Comparison of ENCODE assay signal across 1 cellular context in genomic region chr15:75961332-75961731, GRCh38.
TF ChIP-seq lines count a peak whose summit lies in the region.

No MANE protein-coding gene starts in this region.

TF ChIP-seq in HepG2, 621 proteins besides CTCF, POLR2A, EP300 and RAD21 (continued from another document and continues in another):
- no peak for TF ChIP-seq ZNF740 (CRISPR knock-in tag; IDR thresholded peaks at IDR 0.05)
- no peak for TF ChIP-seq ZNF574 (CRISPR knock-in tag; IDR thresholded peaks at IDR 0.05)
- peak; percentile 54 for TF ChIP-seq NR2F6 (IDR thresholded peaks at IDR 0.05)
- TF ChIP-seq NR2F6 (CRISPR knock-in tag; IDR thresholded peaks at IDR 0.05): no peak
- peak; percentile 78 for TF ChIP-seq TBX3 (IDR thresholded peaks at IDR 0.05; ENCODE audit: borderline replicate concordance)
- TF ChIP-seq FOXJ3 (CRISPR knock-in tag; IDR thresholded peaks at IDR 0.05; ENCODE audit: borderline replicate concordance): 0 out of 2 replicates have a peak, but pooled peaks have one; percentile 16
- TF ChIP-seq NFIC (IDR thresholded peaks at IDR 0.05; ENCODE audit: low read length): 0 out of 2 replicates have a peak, but pooled peaks have one; percentile 40
- TF ChIP-seq CEBPG (CRISPR knock-in tag; IDR thresholded peaks at IDR 0.05): peak; percentile 62; the same call in 1 of the 2 replicates
- no peak for TF ChIP-seq AKNA (CRISPR knock-in tag; IDR thresholded peaks at IDR 0.05; ENCODE audit: borderline replicate concordance)
- no peak for TF ChIP-seq ZNF331 (CRISPR knock-in tag; IDR thresholded peaks at IDR 0.05)
- peak; percentile 44; the same call in 1 of the 2 replicates for TF ChIP-seq FOXA1 (IDR thresholded peaks at IDR 0.05)
- peak; percentile 63 for TF ChIP-seq FOXA1 (CRISPR knock-in tag; IDR thresholded peaks at IDR 0.05)
- peak; percentile 92 for TF ChIP-seq RERE (CRISPR knock-in tag; IDR thresholded peaks at IDR 0.05; ENCODE audit: low read depth)
- TF ChIP-seq MTF1 (CRISPR knock-in tag; IDR thresholded peaks at IDR 0.05): no peak
- TF ChIP-seq TRIM22 (IDR thresholded peaks at IDR 0.05): no peak
- peak; percentile 70 for TF ChIP-seq CEBPB (IDR thresholded peaks at IDR 0.05; ENCODE audit: borderline replicate concordance, low read depth, low read length)
- peak; percentile 42; the same call in 1 of the 2 replicates for TF ChIP-seq ZNF503 (CRISPR knock-in tag; IDR thresholded peaks at IDR 0.05)
- TF ChIP-seq ATF6 (CRISPR knock-in tag; conservative IDR thresholded peaks at IDR 0.05): no peak
- TF ChIP-seq FOXP1 (IDR thresholded peaks at IDR 0.05): no peak
- peak; percentile 29; the same call in 1 of the 2 replicates for TF ChIP-seq FOXP1 (CRISPR knock-in tag; IDR thresholded peaks at IDR 0.05)
- TF ChIP-seq ZNF550 (CRISPR knock-in tag; IDR thresholded peaks at IDR 0.05; ENCODE audit: borderline replicate concordance): no peak
- no peak for TF ChIP-seq IRF9 (CRISPR knock-in tag; IDR thresholded peaks at IDR 0.05; ENCODE audit: borderline replicate concordance)
- no peak for TF ChIP-seq HNRNPH1 (optimal IDR thresholded peaks at IDR 0.05; ENCODE audit: low read depth, low read length)
- no peak for TF ChIP-seq ZNF362 (CRISPR knock-in tag; IDR thresholded peaks at IDR 0.05; ENCODE audit: borderline replicate concordance)
- no peak for TF ChIP-seq BRD4 (CRISPR knock-in tag; IDR thresholded peaks at IDR 0.05)
- TF ChIP-seq THAP9 (CRISPR knock-in tag; IDR thresholded peaks at IDR 0.05; ENCODE audit: borderline replicate concordance): no peak
- TF ChIP-seq THYN1 (CRISPR knock-in tag; IDR thresholded peaks at IDR 0.05; ENCODE audit: borderline replicate concordance, low read depth): no peak
- TF ChIP-seq TCF7L2 (IDR thresholded peaks at IDR 0.05; ENCODE audit: low read depth, low read length): no peak
- no peak for TF ChIP-seq SMYD3 (CRISPR knock-in tag; IDR thresholded peaks at IDR 0.05)
